28 cellular contexts compared by ENCODE assay signal in genomic region chr7:20642171-20642570, GRCh38. TPM values are rescaled to one million over a fixed set of nuclear protein-coding genes. Genes with fewer than 3 reads are reported as not detected.
DNase-seq lines count a peak whose midpoint lies in the region; ATAC-seq lines count a peak whose summit lies in the region.
"Had no signal": no experiment of that assay in that cellular context is flagged by ENCODE, and none has a peak within 500 bp of the region (broad histone marks: within the 10 kb centered on the region; RNA-seq: fewer than 3 reads in every experiment).

No MANE protein-coding gene starts in this region.

- peaks cover 15% of the 10 kb centered on the region for H3K4me1 ChIP-seq in ACC112 (ENCODE audit: control insufficient read depth, insufficient read depth, low read length, unreplicated experiment)
- H3K4me1 ChIP-seq: A549, adrenal gland, BLaER1 had no signal

- no peaks in the 10 kb centered on the region for H3K27me3 ChIP-seq in ACC112 (ENCODE audit: insufficient read depth, low read length)
- H3K27me3 ChIP-seq: adrenal gland, BLaER1 had no signal

- H3K79me2 ChIP-seq in ACC112 (ENCODE audit: control insufficient read depth, insufficient read depth, low read length, unreplicated experiment), result no peaks in the 10 kb centered on the region

- H3K4me3 ChIP-seq in ACC112 (ENCODE audit: low read depth, low read length), result no peak overlapping the region
- H3K4me3 ChIP-seq: A549, adrenal gland, BLaER1, PC-9 had no signal

- peak overlapping the region; percentile 20 for H2AFZ ChIP-seq in ACC112 (ENCODE audit: low read length, unreplicated experiment)
- H2AFZ ChIP-seq: PC-9 had no signal

- ATAC-seq in HG03521 (IDR thresholded peaks at IDR 0.05; ENCODE audit: unreplicated experiment), result no peak
- ATAC-seq: A549; activated CD8-positive, alpha-beta memory T cell treated with anti-CD3 and anti-CD28 coated beads, Interleukin-2, amount 10 ng/mL, durations not matched to agents 7 days and 5 days; activated T-cell treated with anti-CD3 and anti-CD28 coated beads, Interleukin-2, amount 50 U/mL, for 72 hours had no signal

- peak; percentile 34 for DNase-seq in HS-5 (ENCODE audit: low read depth)
- peak; percentile 63 for DNase-seq in astrocyte of the hippocampus (ENCODE audit: low read depth, low spot score)
- DNase-seq in iris pigment epithelial cell (ENCODE audit: low read depth), result peak; percentile 4
- DNase-seq in posterior vena cava (ENCODE audit: low spot score), result no peak
- DNase-seq in NCI-H1048 (lab: John Stamatoyannopoulos, UW), result no peak
- DNase-seq in iPS-NIHi11 (ENCODE audit: low spot score), result no peak
- DNase-seq: activated B cell treated with CpG ODN at 0.5 μM for 24 hours; activated CD8-positive, alpha-beta memory T cell treated with anti-CD3 and anti-CD28 coated beads, Interleukin-2, amount 10 ng/mL, durations not matched to agents 7 days and 5 days; activated naive CD4-positive, alpha-beta T cell treated with Interleukin-2 at 50 U/mL for 16 hours; activated T-cell treated with anti-CD3 and anti-CD28 coated beads, Interleukin-2, amount 50 U/mL, for 72 hours; adrenal gland; effector CD8-positive, alpha-beta T cell; erythroblast; GDM1; HCEC 1CT; naive B cell; NCI-H524; occipital lobe; PC-9; Right ventricle myocardium superior; stimulated activated CD4-positive, alpha-beta T cell treated with anti-CD3 and anti-CD28 coated beads, Interleukin-2, amount 100 ng/mL, for 48 hours; trophoblast cell had no signal

- no peaks in the 10 kb centered on the region for H3K36me3 ChIP-seq in ACC112 (ENCODE audit: insufficient read depth, low read length)
- H3K36me3 ChIP-seq: adrenal gland, BLaER1 had no signal

- peak overlapping the region; percentile 56 for H3K27ac ChIP-seq in ACC112 (ENCODE audit: low read depth, low read length)
- H3K27ac ChIP-seq: A549, adrenal gland, BLaER1, KMS-11, PC-9 had no signal

- intact Hi-C loops in posterior vena cava (cut with DNase I), result loop anchor here in 1 of 2 donors (1.0 kb wide), 1 partner anchor 9 kb away; no protein-coding TSS in a partner anchor

RNA-seq across cellular contexts. Expression of gene ABCB5, which starts 26.7 kb away (rescaled TPM):
- total RNA-seq in posterior vena cava, result 1 to 10 TPM; 1.3 to 4.4 TPM
- total RNA-seq: activated B cell treated with CpG ODN at 0.5 μM for 24 hours; activated CD8-positive, alpha-beta memory T cell treated with anti-CD3 and anti-CD28 coated beads, Interleukin-2, amount 10 ng/mL, durations not matched to agents 7 days and 5 days; activated T-cell treated with anti-CD3 and anti-CD28 coated beads, Interleukin-2, amount 50 U/mL, for 72 hours; adrenal gland; frontal cortex; occipital lobe; PC-9; Right ventricle myocardium superior had no signal

Comparison
In these comparisons a context has a peak if more than half of its experiments do, and no peak if none do; other contexts are left out.
1. DNase-seq: peak in HS-5 (single experiment), astrocyte of the hippocampus (single experiment) and iris pigment epithelial cell (single experiment); none in posterior vena cava (single experiment), NCI-H1048 (single experiment) and iPS-NIHi11 (single experiment).